Comparison of ENCODE assay signal across 1 cellular context in the genomic region with DNA sequence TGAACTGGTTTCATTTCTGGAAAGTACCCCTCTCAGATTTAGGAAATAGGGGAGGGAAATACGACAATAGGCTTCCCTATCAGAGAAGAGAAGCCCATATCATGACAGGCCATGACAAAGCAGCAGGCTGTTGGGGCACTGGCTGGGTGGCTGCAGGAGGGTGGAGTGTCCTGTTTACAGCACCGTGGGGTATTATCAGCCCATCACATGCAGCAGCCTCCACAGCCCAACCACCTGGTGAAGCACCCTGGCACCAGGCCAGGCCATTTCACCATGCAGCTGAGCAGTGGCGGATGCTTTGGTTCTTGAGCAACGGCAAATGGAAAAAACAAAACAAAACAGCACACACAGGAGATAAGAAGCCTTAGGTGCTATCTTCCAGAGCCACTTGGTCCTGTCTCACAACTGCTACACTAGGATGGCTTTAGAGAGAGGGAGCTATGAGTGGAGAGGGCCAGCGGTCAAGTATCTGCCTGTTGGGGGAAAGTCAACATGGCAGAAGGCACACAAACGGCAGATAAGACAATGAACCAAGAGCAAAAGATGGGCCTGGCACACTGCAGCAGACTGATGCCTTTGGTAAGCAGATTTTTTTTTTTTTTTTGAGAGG.
A peak's percentile ranks its signal among the peaks of the same experiment; 100 is the strongest.
TF ChIP-seq lines count a peak whose summit lies in the region.

No MANE protein-coding gene starts in this region.

TF ChIP-seq in K562, 482 proteins besides CTCF, POLR2A, EP300 and RAD21 (continued from another document and continues in another):
- TF ChIP-seq, protein P1, sequence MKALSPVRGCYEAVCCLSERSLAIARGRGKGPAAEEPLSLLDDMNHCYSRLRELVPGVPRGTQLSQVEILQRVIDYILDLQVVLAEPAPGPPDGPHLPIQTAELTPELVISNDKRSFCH (CRISPR knock-in tag; IDR thresholded peaks at IDR 0.05): no peak
- TF ChIP-seq, protein P1 (tag; IDR thresholded peaks at IDR 0.05): peak; percentile 99
- TF ChIP-seq MECOM (CRISPR knock-in tag; IDR thresholded peaks at IDR 0.05): peak; percentile 91
- peak; percentile 78 for TF ChIP-seq ZNF79 (CRISPR knock-in tag; IDR thresholded peaks at IDR 0.05; ENCODE audit: low read depth)
- TF ChIP-seq ZBED1 (IDR thresholded peaks at IDR 0.05): peak; percentile 100
- TF ChIP-seq JUND (IDR thresholded peaks at IDR 0.05; ENCODE audit: borderline replicate concordance, low read depth, low read length): peak; percentile 72
- peak; percentile 48; the same call in 1 of the 3 replicates for TF ChIP-seq JUND (tag; IDR thresholded peaks at IDR 0.05; ENCODE audit: borderline replicate concordance, low read depth, low read length)
- TF ChIP-seq, protein P2, sequence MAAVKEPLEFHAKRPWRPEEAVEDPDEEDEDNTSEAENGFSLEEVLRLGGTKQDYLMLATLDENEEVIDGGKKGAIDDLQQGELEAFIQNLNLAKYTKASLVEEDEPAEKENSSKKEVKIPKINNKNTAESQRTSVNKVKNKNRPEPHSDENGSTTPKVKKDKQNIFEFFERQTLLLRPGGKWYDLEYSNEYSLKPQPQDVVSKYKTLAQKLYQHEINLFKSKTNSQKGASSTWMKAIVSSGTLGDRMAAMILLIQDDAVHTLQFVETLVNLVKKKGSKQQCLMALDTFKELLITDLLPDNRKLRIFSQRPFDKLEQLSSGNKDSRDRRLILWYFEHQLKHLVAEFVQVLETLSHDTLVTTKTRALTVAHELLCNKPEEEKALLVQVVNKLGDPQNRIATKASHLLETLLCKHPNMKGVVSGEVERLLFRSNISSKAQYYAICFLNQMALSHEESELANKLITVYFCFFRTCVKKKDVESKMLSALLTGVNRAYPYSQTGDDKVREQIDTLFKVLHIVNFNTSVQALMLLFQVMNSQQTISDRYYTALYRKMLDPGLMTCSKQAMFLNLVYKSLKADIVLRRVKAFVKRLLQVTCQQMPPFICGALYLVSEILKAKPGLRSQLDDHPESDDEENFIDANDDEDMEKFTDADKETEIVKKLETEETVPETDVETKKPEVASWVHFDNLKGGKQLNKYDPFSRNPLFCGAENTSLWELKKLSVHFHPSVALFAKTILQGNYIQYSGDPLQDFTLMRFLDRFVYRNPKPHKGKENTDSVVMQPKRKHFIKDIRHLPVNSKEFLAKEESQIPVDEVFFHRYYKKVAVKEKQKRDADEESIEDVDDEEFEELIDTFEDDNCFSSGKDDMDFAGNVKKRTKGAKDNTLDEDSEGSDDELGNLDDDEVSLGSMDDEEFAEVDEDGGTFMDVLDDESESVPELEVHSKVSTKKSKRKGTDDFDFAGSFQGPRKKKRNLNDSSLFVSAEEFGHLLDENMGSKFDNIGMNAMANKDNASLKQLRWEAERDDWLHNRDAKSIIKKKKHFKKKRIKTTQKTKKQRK (IDR thresholded peaks at IDR 0.05; ENCODE audit: borderline replicate concordance, low read depth, low read length): no peak
- peak; percentile 58; the same call in 1 of the 2 replicates for TF ChIP-seq PHF21A (IDR thresholded peaks at IDR 0.05; ENCODE audit: borderline replicate concordance, low read depth)
- TF ChIP-seq ZNF239 (CRISPR knock-in tag; IDR thresholded peaks at IDR 0.05): peak; percentile 78
- TF ChIP-seq EWSR1 (IDR thresholded peaks at IDR 0.05; ENCODE audit: borderline replicate concordance, low read depth, partially characterized antibody): no peak
- no peak for TF ChIP-seq ZNF780A (CRISPR knock-in tag; IDR thresholded peaks at IDR 0.05)
- no peak for TF ChIP-seq CBX8 (IDR thresholded peaks at IDR 0.05; ENCODE audit: borderline replicate concordance, extremely low read depth, low read depth, low read length, poor library complexity, severe bottlenecking)
- TF ChIP-seq GTF2F1 (IDR thresholded peaks at IDR 0.05; ENCODE audit: low read depth, low read length): no peak
- no peak for TF ChIP-seq ZBTB8A (IDR thresholded peaks at IDR 0.05; ENCODE audit: partially characterized antibody)
- no peak for TF ChIP-seq ZNF696 (CRISPR knock-in tag; conservative IDR thresholded peaks at IDR 0.05)
- peak; percentile 39; the same call in 1 of the 2 replicates for TF ChIP-seq NR2C2 (CRISPR knock-in tag; IDR thresholded peaks at IDR 0.05)
- peak; percentile 63 for TF ChIP-seq NR2C2 (tag; IDR thresholded peaks at IDR 0.05)
- TF ChIP-seq FOXJ2 (tag; IDR thresholded peaks at IDR 0.05): peak; percentile 99
- TF ChIP-seq ZNF140 (CRISPR knock-in tag; IDR thresholded peaks at IDR 0.05): no peak
- TF ChIP-seq SPI1 (IDR thresholded peaks at IDR 0.05; ENCODE audit: borderline replicate concordance, low read depth, low read length): 0 out of 2 replicates have a peak, but pooled peaks have one; percentile 48
- TF ChIP-seq SNIP1 (IDR thresholded peaks at IDR 0.05; ENCODE audit: low read depth): 0 out of 2 replicates have a peak, but pooled peaks have one; percentile 35
- TF ChIP-seq, protein P3, sequence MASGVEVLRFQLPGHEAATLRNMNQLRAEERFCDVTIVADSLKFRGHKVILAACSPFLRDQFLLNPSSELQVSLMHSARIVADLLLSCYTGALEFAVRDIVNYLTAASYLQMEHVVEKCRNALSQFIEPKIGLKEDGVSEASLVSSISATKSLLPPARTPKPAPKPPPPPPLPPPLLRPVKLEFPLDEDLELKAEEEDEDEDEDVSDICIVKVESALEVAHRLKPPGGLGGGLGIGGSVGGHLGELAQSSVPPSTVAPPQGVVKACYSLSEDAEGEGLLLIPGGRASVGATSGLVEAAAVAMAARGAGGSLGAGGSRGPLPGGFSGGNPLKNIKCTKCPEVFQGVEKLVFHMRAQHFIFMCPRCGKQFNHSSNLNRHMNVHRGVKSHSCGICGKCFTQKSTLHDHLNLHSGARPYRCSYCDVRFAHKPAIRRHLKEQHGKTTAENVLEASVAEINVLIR (CRISPR knock-in tag; IDR thresholded peaks at IDR 0.05): peak; percentile 61; the same call in 1 of the 2 replicates
- no peak for TF ChIP-seq ZBTB1 (CRISPR knock-in tag; IDR thresholded peaks at IDR 0.05; ENCODE audit: borderline replicate concordance, low read depth)
- 0 out of 2 replicates have a peak, but pooled peaks have one; percentile 34 for TF ChIP-seq ILK (tag; IDR thresholded peaks at IDR 0.05; ENCODE audit: borderline replicate concordance, low read depth)
- peak; percentile 56 for TF ChIP-seq KDM5B (IDR thresholded peaks at IDR 0.05; ENCODE audit: insufficient replicate concordance, low read depth, low read length)
- TF ChIP-seq, protein P4, sequence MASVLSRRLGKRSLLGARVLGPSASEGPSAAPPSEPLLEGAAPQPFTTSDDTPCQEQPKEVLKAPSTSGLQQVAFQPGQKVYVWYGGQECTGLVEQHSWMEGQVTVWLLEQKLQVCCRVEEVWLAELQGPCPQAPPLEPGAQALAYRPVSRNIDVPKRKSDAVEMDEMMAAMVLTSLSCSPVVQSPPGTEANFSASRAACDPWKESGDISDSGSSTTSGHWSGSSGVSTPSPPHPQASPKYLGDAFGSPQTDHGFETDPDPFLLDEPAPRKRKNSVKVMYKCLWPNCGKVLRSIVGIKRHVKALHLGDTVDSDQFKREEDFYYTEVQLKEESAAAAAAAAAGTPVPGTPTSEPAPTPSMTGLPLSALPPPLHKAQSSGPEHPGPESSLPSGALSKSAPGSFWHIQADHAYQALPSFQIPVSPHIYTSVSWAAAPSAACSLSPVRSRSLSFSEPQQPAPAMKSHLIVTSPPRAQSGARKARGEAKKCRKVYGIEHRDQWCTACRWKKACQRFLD (CRISPR knock-in tag; IDR thresholded peaks at IDR 0.05): peak; percentile 99
- TF ChIP-seq, protein P5, sequence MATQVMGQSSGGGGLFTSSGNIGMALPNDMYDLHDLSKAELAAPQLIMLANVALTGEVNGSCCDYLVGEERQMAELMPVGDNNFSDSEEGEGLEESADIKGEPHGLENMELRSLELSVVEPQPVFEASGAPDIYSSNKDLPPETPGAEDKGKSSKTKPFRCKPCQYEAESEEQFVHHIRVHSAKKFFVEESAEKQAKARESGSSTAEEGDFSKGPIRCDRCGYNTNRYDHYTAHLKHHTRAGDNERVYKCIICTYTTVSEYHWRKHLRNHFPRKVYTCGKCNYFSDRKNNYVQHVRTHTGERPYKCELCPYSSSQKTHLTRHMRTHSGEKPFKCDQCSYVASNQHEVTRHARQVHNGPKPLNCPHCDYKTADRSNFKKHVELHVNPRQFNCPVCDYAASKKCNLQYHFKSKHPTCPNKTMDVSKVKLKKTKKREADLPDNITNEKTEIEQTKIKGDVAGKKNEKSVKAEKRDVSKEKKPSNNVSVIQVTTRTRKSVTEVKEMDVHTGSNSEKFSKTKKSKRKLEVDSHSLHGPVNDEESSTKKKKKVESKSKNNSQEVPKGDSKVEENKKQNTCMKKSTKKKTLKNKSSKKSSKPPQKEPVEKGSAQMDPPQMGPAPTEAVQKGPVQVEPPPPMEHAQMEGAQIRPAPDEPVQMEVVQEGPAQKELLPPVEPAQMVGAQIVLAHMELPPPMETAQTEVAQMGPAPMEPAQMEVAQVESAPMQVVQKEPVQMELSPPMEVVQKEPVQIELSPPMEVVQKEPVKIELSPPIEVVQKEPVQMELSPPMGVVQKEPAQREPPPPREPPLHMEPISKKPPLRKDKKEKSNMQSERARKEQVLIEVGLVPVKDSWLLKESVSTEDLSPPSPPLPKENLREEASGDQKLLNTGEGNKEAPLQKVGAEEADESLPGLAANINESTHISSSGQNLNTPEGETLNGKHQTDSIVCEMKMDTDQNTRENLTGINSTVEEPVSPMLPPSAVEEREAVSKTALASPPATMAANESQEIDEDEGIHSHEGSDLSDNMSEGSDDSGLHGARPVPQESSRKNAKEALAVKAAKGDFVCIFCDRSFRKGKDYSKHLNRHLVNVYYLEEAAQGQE (CRISPR knock-in tag; IDR thresholded peaks at IDR 0.05; ENCODE audit: low read depth): no peak
- peak; percentile 99 for TF ChIP-seq ZNF589 (CRISPR knock-in tag; IDR thresholded peaks at IDR 0.05; ENCODE audit: low read depth)
- TF ChIP-seq TAF15 (IDR thresholded peaks at IDR 0.05; ENCODE audit: low read depth, low read length): no peak
- TF ChIP-seq BHLHE40 (IDR thresholded peaks at IDR 0.05; ENCODE audit: low read length): peak; percentile 94
- TF ChIP-seq ETV5 (CRISPR knock-in tag; IDR thresholded peaks at IDR 0.05; ENCODE audit: low read depth): peak; percentile 95
- no peak for TF ChIP-seq CBX2 (IDR thresholded peaks at IDR 0.05; ENCODE audit: insufficient read depth, low read length, poor library complexity, severe bottlenecking)
- TF ChIP-seq KAT7 (CRISPR knock-in tag; IDR thresholded peaks at IDR 0.05; ENCODE audit: borderline replicate concordance): peak; percentile 61; the same call in 1 of the 2 replicates
- TF ChIP-seq ZC3H8 (IDR thresholded peaks at IDR 0.05): 0 out of 2 replicates have a peak, but pooled peaks have one; percentile 90
- TF ChIP-seq ADNP (tag; IDR thresholded peaks at IDR 0.05): no peak
- no peak for TF ChIP-seq HNRNPK (IDR thresholded peaks at IDR 0.05; ENCODE audit: low read depth, low read length, poor library complexity, severe bottlenecking)
- TF ChIP-seq, protein P6, sequence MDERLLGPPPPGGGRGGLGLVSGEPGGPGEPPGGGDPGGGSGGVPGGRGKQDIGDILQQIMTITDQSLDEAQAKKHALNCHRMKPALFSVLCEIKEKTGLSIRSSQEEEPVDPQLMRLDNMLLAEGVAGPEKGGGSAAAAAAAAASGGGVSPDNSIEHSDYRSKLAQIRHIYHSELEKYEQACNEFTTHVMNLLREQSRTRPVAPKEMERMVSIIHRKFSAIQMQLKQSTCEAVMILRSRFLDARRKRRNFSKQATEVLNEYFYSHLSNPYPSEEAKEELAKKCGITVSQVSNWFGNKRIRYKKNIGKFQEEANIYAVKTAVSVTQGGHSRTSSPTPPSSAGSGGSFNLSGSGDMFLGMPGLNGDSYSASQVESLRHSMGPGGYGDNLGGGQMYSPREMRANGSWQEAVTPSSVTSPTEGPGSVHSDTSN (CRISPR knock-in tag; IDR thresholded peaks at IDR 0.05; ENCODE audit: low read depth): no peak
- TF ChIP-seq, protein P6 (tag; conservative IDR thresholded peaks at IDR 0.05; ENCODE audit: low read depth): peak; percentile 88
- no peak for TF ChIP-seq SRSF7 (optimal IDR thresholded peaks at IDR 0.05; ENCODE audit: low read depth, low read length)
- TF ChIP-seq GTF2E2 (tag; IDR thresholded peaks at IDR 0.05): no peak; the same call in 1 of the 2 replicates
- no peak for TF ChIP-seq ZNF282 (CRISPR knock-in tag; IDR thresholded peaks at IDR 0.05)
- no peak for TF ChIP-seq ZNF184 (CRISPR knock-in tag; IDR thresholded peaks at IDR 0.05)
- TF ChIP-seq, protein P7, sequence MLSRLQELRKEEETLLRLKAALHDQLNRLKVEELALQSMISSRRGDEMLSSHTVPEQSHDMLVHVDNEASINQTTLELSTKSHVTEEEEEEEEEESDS (CRISPR knock-in tag; IDR thresholded peaks at IDR 0.05): no peak
- peak; percentile 98 for TF ChIP-seq DACH1 (IDR thresholded peaks at IDR 0.05; ENCODE audit: partially characterized antibody)
- peak; percentile 2; the same call in 1 of the 2 replicates for TF ChIP-seq TCFL5 (CRISPR knock-in tag; conservative IDR thresholded peaks at IDR 0.05)
- TF ChIP-seq, protein P8, sequence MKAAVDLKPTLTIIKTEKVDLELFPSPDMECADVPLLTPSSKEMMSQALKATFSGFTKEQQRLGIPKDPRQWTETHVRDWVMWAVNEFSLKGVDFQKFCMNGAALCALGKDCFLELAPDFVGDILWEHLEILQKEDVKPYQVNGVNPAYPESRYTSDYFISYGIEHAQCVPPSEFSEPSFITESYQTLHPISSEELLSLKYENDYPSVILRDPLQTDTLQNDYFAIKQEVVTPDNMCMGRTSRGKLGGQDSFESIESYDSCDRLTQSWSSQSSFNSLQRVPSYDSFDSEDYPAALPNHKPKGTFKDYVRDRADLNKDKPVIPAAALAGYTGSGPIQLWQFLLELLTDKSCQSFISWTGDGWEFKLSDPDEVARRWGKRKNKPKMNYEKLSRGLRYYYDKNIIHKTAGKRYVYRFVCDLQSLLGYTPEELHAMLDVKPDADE (conservative IDR thresholded peaks at IDR 0.05; ENCODE audit: control insufficient read depth, low read depth, low read length): peak; percentile 97
- TF ChIP-seq RBM39 (optimal IDR thresholded peaks at IDR 0.05; ENCODE audit: low read depth, low read length): no peak
- no peak; the same call in 1 of the 2 replicates for TF ChIP-seq DNMT1 (IDR thresholded peaks at IDR 0.05)
- TF ChIP-seq, protein P9, sequence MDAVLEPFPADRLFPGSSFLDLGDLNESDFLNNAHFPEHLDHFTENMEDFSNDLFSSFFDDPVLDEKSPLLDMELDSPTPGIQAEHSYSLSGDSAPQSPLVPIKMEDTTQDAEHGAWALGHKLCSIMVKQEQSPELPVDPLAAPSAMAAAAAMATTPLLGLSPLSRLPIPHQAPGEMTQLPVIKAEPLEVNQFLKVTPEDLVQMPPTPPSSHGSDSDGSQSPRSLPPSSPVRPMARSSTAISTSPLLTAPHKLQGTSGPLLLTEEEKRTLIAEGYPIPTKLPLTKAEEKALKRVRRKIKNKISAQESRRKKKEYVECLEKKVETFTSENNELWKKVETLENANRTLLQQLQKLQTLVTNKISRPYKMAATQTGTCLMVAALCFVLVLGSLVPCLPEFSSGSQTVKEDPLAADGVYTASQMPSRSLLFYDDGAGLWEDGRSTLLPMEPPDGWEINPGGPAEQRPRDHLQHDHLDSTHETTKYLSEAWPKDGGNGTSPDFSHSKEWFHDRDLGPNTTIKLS (IDR thresholded peaks at IDR 0.05; ENCODE audit: borderline replicate concordance, low read depth): peak; percentile 85; the same call in 1 of the 2 replicates
